14 cellular contexts compared by ENCODE assay signal in the genomic region with DNA sequence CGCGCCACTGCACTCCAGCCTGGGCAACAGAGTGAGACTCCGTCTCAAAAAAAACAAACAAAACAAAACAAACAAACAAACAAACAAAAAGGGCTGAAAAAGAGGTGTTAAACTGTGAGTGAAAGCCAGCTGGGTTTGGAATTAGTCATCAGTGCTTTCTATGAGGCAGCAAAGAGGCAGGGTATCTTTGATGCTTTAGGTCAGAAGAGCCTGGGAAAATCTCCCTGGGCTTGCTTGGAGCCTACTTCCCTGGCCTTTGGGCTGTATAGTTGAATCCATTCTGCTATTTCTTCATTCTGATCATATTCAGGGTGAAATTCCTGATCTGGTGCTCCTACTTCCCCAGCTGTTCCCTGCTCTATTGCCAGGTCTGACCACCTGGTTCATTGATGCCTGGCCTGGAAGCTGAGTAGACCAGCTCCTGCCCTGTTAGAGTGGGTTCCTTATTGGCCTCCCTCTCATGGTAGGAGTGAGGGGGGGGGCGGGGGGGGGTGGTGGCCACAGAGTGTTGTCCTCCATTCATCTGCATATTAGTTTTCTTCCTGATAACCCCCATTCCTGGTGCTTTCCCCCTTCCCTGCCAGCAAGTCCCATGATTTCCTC.
DNase-seq lines count a peak whose midpoint lies in the region; ATAC-seq and TF ChIP-seq lines count a peak whose summit lies in the region.
"Had no signal": no experiment of that assay in that cellular context is flagged by ENCODE, and none has a peak within 500 bp of the region (broad histone marks: within the 10 kb centered on the region; RNA-seq: fewer than 3 reads in every experiment).

No MANE protein-coding gene starts in this region.

- H4K8ac ChIP-seq in IMR-90 (ENCODE audit: low read depth in 2 of 2, low read length in 2 of 2), result no peak overlapping the region

- H3K4me1 ChIP-seq in IMR-90 (ENCODE audit: control insufficient read depth, insufficient read depth, low read length) (peaks cover 9% of the 10 kb centered on the region), tibial nerve (peaks cover 0 to 7% (median 0%) of the 10 kb centered on the region in 4 donors)
- H3K4me1 ChIP-seq: parathyroid adenoma had no signal

- H3K36me3 ChIP-seq in IMR-90 (ENCODE audit: control insufficient read depth, insufficient read depth, low read length) (no peaks in the 10 kb centered on the region; the same call in 1 of the 2 replicates), tibial nerve (no peaks in the 10 kb centered on the region)

- no peaks in the 10 kb centered on the region for H3K36me3 Mint-ChIP-seq in stimulated activated naive B cell treated with anti-CD40 and anti-IgM and Interleukin-4, amounts not matched to agents 10 μg/mL and 1 μg/mL and 100 μg/mL, for 72 hours
- H3K36me3 Mint-ChIP-seq: activated naive CD8-positive, alpha-beta T cell treated with anti-CD3 and anti-CD28 coated beads for 36 hours; mesothelial cell of epicardium had no signal

- POLR2A ChIA-PET in IMR-90 (lab: Charles Lee; ENCODE audit: unreplicated experiment), result no interaction called here

- no peak overlapping the region for H3K18ac ChIP-seq in IMR-90 (ENCODE audit: low read depth, low read length)

- TF ChIP-seq POLR2A in IMR-90 (IDR thresholded peaks at IDR 0.05; ENCODE audit: low read depth, low read length) (no peak), tibial nerve (IDR thresholded peaks at IDR 0.05) (no peak)

- peak; percentile 87 for ATAC-seq in GM19395 (IDR thresholded peaks at IDR 0.05; ENCODE audit: unreplicated experiment)
- ATAC-seq in HG02642 (IDR thresholded peaks at IDR 0.05; ENCODE audit: poor library complexity, unreplicated experiment), result peak; percentile 62
- ATAC-seq in IMR-90 (ENCODE audit: low read depth), result no peak
- no peak for ATAC-seq in stimulated activated naive B cell treated with anti-CD40 and anti-IgM and Interleukin-4, amounts not matched to agents 10 μg/mL and 1 μg/mL and 100 μg/mL, for 72 hours (replicated peaks)

- no peak for TF ChIP-seq RAD21 in IMR-90 (IDR thresholded peaks at IDR 0.05; ENCODE audit: low read length)

- no peak overlapping the region for H4K5ac ChIP-seq in IMR-90 (ENCODE audit: low read depth, low read length)

- H2BK15ac ChIP-seq in IMR-90 (ENCODE audit: low read depth, low read length), result no peak overlapping the region

- peaks cover 13% of the 10 kb centered on the region for H3K9me1 ChIP-seq in IMR-90 (ENCODE audit: insufficient read depth, low read length)

- no peaks in the 10 kb centered on the region for H4K20me1 ChIP-seq in IMR-90 (ENCODE audit: insufficient read depth, low read length)

- no peak overlapping the region for H3K27ac Mint-ChIP-seq in stimulated activated naive B cell treated with anti-CD40 and anti-IgM and Interleukin-4, amounts not matched to agents 10 μg/mL and 1 μg/mL and 100 μg/mL, for 72 hours
- H3K27ac Mint-ChIP-seq: activated naive CD8-positive, alpha-beta T cell treated with anti-CD3 and anti-CD28 coated beads for 36 hours had no signal

- TF ChIP-seq EP300 in tibial nerve (IDR thresholded peaks at IDR 0.05), result no peak

- H3K4me3 ChIP-seq in IMR-90 (ENCODE audit: insufficient read depth, low read depth, low read length), result no peak overlapping the region
- no peak overlapping the region for H3K4me3 ChIP-seq in tibial nerve

- DNase-seq in EH (ENCODE audit: low read depth) (peak; percentile 79), IMR-90 (no peak), NCI-H1436 (lab: John Stamatoyannopoulos, UW) (no peak), tibial nerve (ENCODE audit: low spot score in 2 of 2) (no peak), ecto neural progenitor cell (ENCODE audit: low spot score) (no peak)
- no peak for DNase-seq in stimulated activated naive B cell treated with anti-CD40 and anti-IgM and Interleukin-4, amounts not matched to agents 10 μg/mL and 1 μg/mL and 100 μg/mL, for 72 hours
- DNase-seq: ACHN; activated naive CD8-positive, alpha-beta T cell treated with anti-CD3 and anti-CD28 coated beads for 36 hours; NCI-H2107; stimulated activated CD4-positive, alpha-beta T cell treated with anti-CD3 and anti-CD28 coated beads, Interleukin-15, amount 100 ng/mL, for 24 hours had no signal

- no peak overlapping the region for H4K91ac ChIP-seq in IMR-90 (ENCODE audit: insufficient read depth, low read depth, low read length)

- H2AFZ ChIP-seq in IMR-90 (replicated peaks; ENCODE audit: low read length, poor library complexity), result no peak overlapping the region
- H2AFZ ChIP-seq: parathyroid adenoma had no signal

- intact Hi-C loops in IMR-90 (cut with micrococcal nuclease), result no loop called here

- no peak overlapping the region for H2AK5ac ChIP-seq in IMR-90 (ENCODE audit: low read depth, low read length)

- in situ Hi-C loops in IMR-90 (cut with MboI; ENCODE audit: low sequenced_read_pairs), result no loop called here

- H3K27me3 ChIP-seq in IMR-90 (ENCODE audit: control insufficient read depth, insufficient read depth, low read length) (no peaks in the 10 kb centered on the region), tibial nerve (no peaks in the 10 kb centered on the region)

- H3K4me1 Mint-ChIP-seq in stimulated activated naive B cell treated with anti-CD40 and anti-IgM and Interleukin-4, amounts not matched to agents 10 μg/mL and 1 μg/mL and 100 μg/mL, for 72 hours, result peaks cover 0 to 4% of the 10 kb centered on the region in 2 donors
- H3K4me1 Mint-ChIP-seq: activated naive CD8-positive, alpha-beta T cell treated with anti-CD3 and anti-CD28 coated beads for 36 hours had no signal

- CTCF ChIA-PET in IMR-90 (lab: Yijun Ruan, JAX), result interaction anchor here (0.6 to 2.0 kb wide), 2 partner anchors 21 to 526 kb away, joined by 3 to 7 read pairs; no protein-coding TSS in a partner anchor

- H2BK5ac ChIP-seq in IMR-90 (ENCODE audit: low read depth, low read length, poor library complexity, severe bottlenecking), result no peak overlapping the region

- no peak overlapping the region for H3K4ac ChIP-seq in IMR-90 (ENCODE audit: low read depth, low read length)

- no peaks in the 10 kb centered on the region for H3K9me3 Mint-ChIP-seq in stimulated activated naive B cell treated with anti-CD40 and anti-IgM and Interleukin-4, amounts not matched to agents 10 μg/mL and 1 μg/mL and 100 μg/mL, for 72 hours
- H3K9me3 Mint-ChIP-seq: activated naive CD8-positive, alpha-beta T cell treated with anti-CD3 and anti-CD28 coated beads for 36 hours; mesothelial cell of epicardium had no signal

- no peak overlapping the region for H2BK20ac ChIP-seq in IMR-90 (ENCODE audit: low read depth, low read length)

- H3K23ac ChIP-seq in IMR-90 (ENCODE audit: low read depth, low read length), result no peak overlapping the region

- H3K9ac ChIP-seq in IMR-90 (ENCODE audit: low read depth, low read length), result no peak overlapping the region
- H3K9ac ChIP-seq: parathyroid adenoma had no signal

- no peaks in the 10 kb centered on the region for H3K79me1 ChIP-seq in IMR-90 (ENCODE audit: low read depth in 1 of 2, low read length in 2 of 2)

- peaks cover 10 to 15% of the 10 kb centered on the region in 2 donors for H3K27me3 Mint-ChIP-seq in stimulated activated naive B cell treated with anti-CD40 and anti-IgM and Interleukin-4, amounts not matched to agents 10 μg/mL and 1 μg/mL and 100 μg/mL, for 72 hours

- no peak overlapping the region for H2AK9ac ChIP-seq in IMR-90 (replicated peaks; ENCODE audit: low read depth, low read length, poor library complexity)

- no TSS peak for BruUV-seq in IMR-90 (replicated peaks; lab: Mats Ljungman, UMichigan)

- dilution Hi-C loops in IMR-90 (cut with HindIII; ENCODE audit: low sequenced_read_pairs, unreplicated experiment), result no loop called here

- WGBS in IMR-90 (ENCODE audit: extremely low coverage in 2 of 2, insufficient read length in 1 of 2), 2 experiments, result no CpG with 5 or more reads among the region's 4 CpGs
- whole genome bisulfite sequencing in tibial nerve, 2 donors, result 67 to 68% methylated on average over 4 of the region's 4 CpGs

- no peak overlapping the region for H2BK120ac ChIP-seq in IMR-90 (ENCODE audit: low read depth, low read length)

- peak overlapping the region; percentile 67; the same call in 1 of the 2 replicates for H3K14ac ChIP-seq in IMR-90 (replicated peaks; ENCODE audit: low read depth, low read length)

- H3K9me3 ChIP-seq in IMR-90 (ENCODE audit: control insufficient read depth, insufficient read depth, low read length) (no peaks in the 10 kb centered on the region), tibial nerve (no peaks in the 10 kb centered on the region)

- no peak overlapping the region for H3K27ac ChIP-seq in IMR-90 (ENCODE audit: insufficient read depth, low read length)
- no peak overlapping the region for H3K27ac ChIP-seq in tibial nerve
- H3K27ac ChIP-seq: parathyroid adenoma had no signal

- TF ChIP-seq CTCF in IMR-90 (conservative IDR thresholded peaks at IDR 0.05; ENCODE audit: low read depth, low read length) (no peak), tibial nerve (IDR thresholded peaks at IDR 0.05) (no peak)

- H3K4me2 ChIP-seq in IMR-90 (ENCODE audit: low read depth, low read length), result no peak overlapping the region

- H3K56ac ChIP-seq in IMR-90 (ENCODE audit: extremely low read depth, insufficient read depth, low read length), result no peak overlapping the region

- H3K4me3 Mint-ChIP-seq in stimulated activated naive B cell treated with anti-CD40 and anti-IgM and Interleukin-4, amounts not matched to agents 10 μg/mL and 1 μg/mL and 100 μg/mL, for 72 hours, result no peak overlapping the region
- H3K4me3 Mint-ChIP-seq: activated naive CD8-positive, alpha-beta T cell treated with anti-CD3 and anti-CD28 coated beads for 36 hours; mesothelial cell of epicardium had no signal

TF ChIP-seq in IMR-90, 13 proteins besides CTCF, POLR2A, EP300 and RAD21 (continues in another document):
- TF ChIP-seq RFX5 (IDR thresholded peaks at IDR 0.05; ENCODE audit: low read depth, low read length) (no peak), CEBPB (IDR thresholded peaks at IDR 0.05; ENCODE audit: low read depth, low read length) (no peak), MAZ (IDR thresholded peaks at IDR 0.05; ENCODE audit: borderline replicate concordance, low read depth, low read length) (no peak), NFE2L2 (IDR thresholded peaks at IDR 0.05; ENCODE audit: low read depth, low read length) (no peak), SMC3 (IDR thresholded peaks at IDR 0.05; ENCODE audit: low read depth, low read length) (no peak), BHLHE40 (IDR thresholded peaks at IDR 0.05; ENCODE audit: low read depth, low read length) (no peak), FOS (IDR thresholded peaks at IDR 0.05; ENCODE audit: low read depth, low read length) (no peak), MAFK (IDR thresholded peaks at IDR 0.05; ENCODE audit: low read depth, low read length) (no peak)
- TF ChIP-seq, protein P1, sequence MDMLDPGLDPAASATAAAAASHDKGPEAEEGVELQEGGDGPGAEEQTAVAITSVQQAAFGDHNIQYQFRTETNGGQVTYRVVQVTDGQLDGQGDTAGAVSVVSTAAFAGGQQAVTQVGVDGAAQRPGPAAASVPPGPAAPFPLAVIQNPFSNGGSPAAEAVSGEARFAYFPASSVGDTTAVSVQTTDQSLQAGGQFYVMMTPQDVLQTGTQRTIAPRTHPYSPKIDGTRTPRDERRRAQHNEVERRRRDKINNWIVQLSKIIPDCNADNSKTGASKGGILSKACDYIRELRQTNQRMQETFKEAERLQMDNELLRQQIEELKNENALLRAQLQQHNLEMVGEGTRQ (IDR thresholded peaks at IDR 0.05; ENCODE audit: low read depth, low read length), result no peak

Comparison
In these comparisons a context has a peak if more than half of its experiments do, and no peak if none do; other contexts are left out.
1. ATAC-seq: peak in GM19395 (single experiment) and HG02642 (single experiment); none in IMR-90 (single experiment) and stimulated activated naive B cell treated with anti-CD40 and anti-IgM and Interleukin-4, amounts not matched to agents 10 μg/mL and 1 μg/mL and 100 μg/mL, for 72 hours (0 of 2).